19 cellular contexts compared by ENCODE assay signal in genomic region chr11:98365185-98365584, GRCh38.
DNase-seq lines count a peak whose midpoint lies in the region; ATAC-seq and TF ChIP-seq lines count a peak whose summit lies in the region.
"Had no signal": no experiment of that assay in that cellular context is flagged by ENCODE, and none has a peak within 500 bp of the region (broad histone marks: within the 10 kb centered on the region; RNA-seq: fewer than 3 reads in every experiment).

No MANE protein-coding gene starts in this region.

- peaks cover 5 to 8% of the 10 kb centered on the region in 2 donors for H3K9me3 Mint-ChIP-seq in activated naive CD4-positive, alpha-beta T cell treated with anti-CD3 and anti-CD28 coated beads, Interleukin-2, amount 50 U/mL, for 72 hours
- no peaks in the 10 kb centered on the region for H3K9me3 Mint-ChIP-seq in glutamatergic neuron (ENCODE audit: unreplicated experiment)

- H3K4me3 Mint-ChIP-seq in glutamatergic neuron (ENCODE audit: unreplicated experiment): no peak overlapping the region
- H3K4me3 Mint-ChIP-seq: CD4-positive, CD25-positive, alpha-beta regulatory T cell had no signal

- no peak for TF ChIP-seq CTCF in glutamatergic neuron (IDR thresholded peaks at IDR 0.05; ENCODE audit: partially characterized antibody, unreplicated experiment)

- ATAC-seq in activated naive CD4-positive, alpha-beta T cell treated with anti-CD3 and anti-CD28 coated beads, Interleukin-2, amount 50 U/mL, for 72 hours: no peak

- H3K27me3 Mint-ChIP-seq in glutamatergic neuron (ENCODE audit: unreplicated experiment): no peaks in the 10 kb centered on the region
- H3K27me3 Mint-ChIP-seq: CD4-positive, CD25-positive, alpha-beta regulatory T cell had no signal

- in situ Hi-C loops in Caki2 (cut with HindIII; ENCODE audit: low pct_unique_long_range_greater_than_20kb, low sequenced_read_pairs): no loop called here

- no peaks in the 10 kb centered on the region for H3K4me1 Mint-ChIP-seq in glutamatergic neuron (ENCODE audit: low read depth, unreplicated experiment)
- H3K4me1 Mint-ChIP-seq: CD4-positive, CD25-positive, alpha-beta regulatory T cell had no signal

- no peak overlapping the region for H3K27ac Mint-ChIP-seq in activated naive CD4-positive, alpha-beta T cell treated with anti-CD3 and anti-CD28 coated beads, Interleukin-2, amount 50 U/mL, for 72 hours
- no peak overlapping the region for H3K27ac Mint-ChIP-seq in glutamatergic neuron (ENCODE audit: unreplicated experiment)
- H3K27ac Mint-ChIP-seq: CD4-positive, CD25-positive, alpha-beta regulatory T cell had no signal

- peak; percentile 14 for DNase-seq in Caki2 (ENCODE audit: low read depth)
- DNase-seq in HT-29 (ENCODE audit: low spot score): peak; percentile 9
- DNase-seq in RKO (ENCODE audit: low spot score): peak; percentile 26
- DNase-seq in kidney tubule cell (ENCODE audit: low spot score): peak; percentile 4
- no peak for DNase-seq in activated naive CD4-positive, alpha-beta T cell treated with anti-CD3 and anti-CD28 coated beads, Interleukin-2, amount 50 U/mL, for 72 hours (ENCODE audit: low spot score in 2 of 2)
- DNase-seq in glutamatergic neuron: no peak
- DNase-seq in RPMI8226: no peak
- no peak for DNase-seq in globus pallidus (ENCODE audit: low spot score)
- DNase-seq: CD4-positive, CD25-positive, alpha-beta regulatory T cell; GDM1; GOT3; HCEC 1CT; KG1; NCI-H1105 treated with DMSO at 0.1 percent for 48 hours; NCI-H1694; NCI-H2081; NCI-H2171 treated with DMSO at 0.1 percent for 48 hours; NCI-H526; T-helper 1 cell had no signal

- H3K36me3 Mint-ChIP-seq in activated naive CD4-positive, alpha-beta T cell treated with anti-CD3 and anti-CD28 coated beads, Interleukin-2, amount 50 U/mL, for 72 hours: no peaks in the 10 kb centered on the region
- no peaks in the 10 kb centered on the region for H3K36me3 Mint-ChIP-seq in glutamatergic neuron (ENCODE audit: unreplicated experiment)
- H3K36me3 Mint-ChIP-seq: CD4-positive, CD25-positive, alpha-beta regulatory T cell had no signal

Comparison
In these comparisons a context has a peak if more than half of its experiments do, and no peak if none do; other contexts are left out.
1. DNase-seq: peak in Caki2 (single experiment), HT-29 (single experiment), RKO (single experiment) and kidney tubule cell (single experiment); none in activated naive CD4-positive, alpha-beta T cell treated with anti-CD3 and anti-CD28 coated beads, Interleukin-2, amount 50 U/mL, for 72 hours (0 of 2), glutamatergic neuron (single experiment), RPMI8226 (single experiment) and globus pallidus (single experiment).